Comparison of ENCODE assay signal across 16 cellular contexts in genomic region chr17:21173543-21173942, GRCh38. TPM values are rescaled to one million over a fixed set of nuclear protein-coding genes. Genes with fewer than 3 reads are reported as not detected.
A peak's percentile ranks its signal among the peaks of the same experiment; 100 is the strongest.
DNase-seq lines count a peak whose midpoint lies in the region; ATAC-seq and TF ChIP-seq lines count a peak whose summit lies in the region.
"Had no signal": no experiment of that assay in that cellular context is flagged by ENCODE, and none has a peak within 500 bp of the region (broad histone marks: within the 10 kb centered on the region; RNA-seq: fewer than 3 reads in every experiment).

No MANE protein-coding gene starts in this region.

- H3K27me3 ChIP-seq in gastrocnemius medialis = no peaks in the 10 kb centered on the region

- peak overlapping the region; percentile 92 to 98 (median 96) for H3K27ac ChIP-seq in gastrocnemius medialis

- ATAC-seq in left ventricle myocardium superior = peak; percentile 74
- ATAC-seq in gastrocnemius medialis = peak; percentile 88 to 92
- ATAC-seq: PC-3 had no signal

- H3K4me3 ChIP-seq in gastrocnemius medialis = no peak overlapping the region
- H3K4me3 ChIP-seq: HAP-1 had no signal

- no peak for DNase-seq in activated naive CD4-positive, alpha-beta T cell treated with anti-CD3 and anti-CD28 coated beads, Interleukin-2, amount 10 ng/mL, durations not matched to agents 7 days and 5 days
- no peak for DNase-seq in activated naive CD4-positive, alpha-beta T cell treated with anti-CD3 and anti-CD28 coated beads, Interleukin-2, amount 50 U/mL, for 16 hours
- DNase-seq in left ventricle myocardium superior = no peak
- DNase-seq in gastrocnemius medialis = peak; percentile 77 to 91
- no peak for DNase-seq in stimulated activated naive CD4-positive, alpha-beta T cell treated with Interleukin-2 at 50 U/mL for 16 hours (lab: John Stamatoyannopoulos, UW)
- DNase-seq in GM19238 (ENCODE audit: insufficient read length, low spot score) = no peak
- no peak for DNase-seq in dermis blood vessel endothelial cell
- DNase-seq in COLO829 (ENCODE audit: low spot score) = no peak
- DNase-seq: DMS79 treated with DMSO at 0.1 percent for 48 hours, Karpas-422, NCI-H1105 treated with DMSO at 0.1 percent for 48 hours, NCI-H187, NCI-H446, PC-3 had no signal

- H3K4me1 Mint-ChIP-seq in activated naive CD4-positive, alpha-beta T cell treated with anti-CD3 and anti-CD28 coated beads, Interleukin-2, amount 10 ng/mL, durations not matched to agents 7 days and 5 days = peaks cover 8% of the 10 kb centered on the region

- peaks cover 64 to 66% of the 10 kb centered on the region in 2 donors for H3K4me1 ChIP-seq in gastrocnemius medialis
- H3K4me1 ChIP-seq: HAP-1 had no signal

- H3K27me3 Mint-ChIP-seq in activated naive CD4-positive, alpha-beta T cell treated with anti-CD3 and anti-CD28 coated beads, Interleukin-2, amount 10 ng/mL, durations not matched to agents 7 days and 5 days = no peaks in the 10 kb centered on the region

- no peaks in the 10 kb centered on the region for H3K36me3 ChIP-seq in gastrocnemius medialis
- H3K36me3 ChIP-seq: HAP-1 had no signal

- H3K36me3 Mint-ChIP-seq in activated naive CD4-positive, alpha-beta T cell treated with anti-CD3 and anti-CD28 coated beads, Interleukin-2, amount 10 ng/mL, durations not matched to agents 7 days and 5 days = peaks cover 7% of the 10 kb centered on the region

- TF ChIP-seq POLR2A in gastrocnemius medialis (IDR thresholded peaks at IDR 0.05) = peak in 1 of 2 donors; percentile 17

- H3K4me3 Mint-ChIP-seq in activated naive CD4-positive, alpha-beta T cell treated with anti-CD3 and anti-CD28 coated beads, Interleukin-2, amount 10 ng/mL, durations not matched to agents 7 days and 5 days = no peak overlapping the region
- H3K4me3 Mint-ChIP-seq: CD14-positive monocyte had no signal

- no peaks in the 10 kb centered on the region for H3K9me3 ChIP-seq in gastrocnemius medialis
- H3K9me3 ChIP-seq: HAP-1 had no signal

- no peaks in the 10 kb centered on the region for H3K9me3 Mint-ChIP-seq in activated naive CD4-positive, alpha-beta T cell treated with anti-CD3 and anti-CD28 coated beads, Interleukin-2, amount 10 ng/mL, durations not matched to agents 7 days and 5 days

- in situ Hi-C loops in gastrocnemius medialis (cut with MboI; ENCODE audit: low sequenced_read_pairs in 4 of 4) = no loop called here

- H3K27ac Mint-ChIP-seq in activated naive CD4-positive, alpha-beta T cell treated with anti-CD3 and anti-CD28 coated beads, Interleukin-2, amount 10 ng/mL, durations not matched to agents 7 days and 5 days = peak overlapping the region; percentile 6

- CTCF ChIA-PET in activated naive CD4-positive, alpha-beta T cell treated with anti-CD3 and anti-CD28 coated beads, Interleukin-2, amount 10 ng/mL, durations not matched to agents 7 days and 5 days (lab: Charles Lee) = no interaction called here

- TF ChIP-seq CTCF in gastrocnemius medialis (IDR thresholded peaks at IDR 0.05 in 4 of 5, conservative IDR thresholded peaks at IDR 0.05 in 1 of 5) = no peak

- intact Hi-C loops in left ventricle myocardium superior (cut with micrococcal nuclease) (no loop called here), gastrocnemius medialis (cut with DNase I; ENCODE audit: low total_unique reads) (loop anchor here (1.0 to 2.0 kb wide), 2 partner anchors 27 to 37 kb away; no protein-coding TSS in a partner anchor)

RNA-seq across cellular contexts. Expression of gene TMEM11, which starts 40.4 kb away (rescaled TPM):
- total RNA-seq in left ventricle myocardium superior (31.5 TPM), gastrocnemius medialis (100 to 1,000 TPM in 2 of 4 donors, 10 to 100 TPM in 2; 70.6 to 131 (median 90.9) TPM), dermis blood vessel endothelial cell (20.4 and 30.0 TPM in 2 replicates)

RNA-seq across cellular contexts. Expression of gene DHRS7B, which starts 46.8 kb away (rescaled TPM):
- total RNA-seq in left ventricle myocardium superior (18.6 TPM), gastrocnemius medialis (10 to 100 TPM; 35.7 to 73.2 (median 43.2) TPM), dermis blood vessel endothelial cell (13.3 and 22.0 TPM in 2 replicates)

Comparison
In these comparisons a context has a peak if more than half of its experiments do, and no peak if none do; other contexts are left out.
1. DNase-seq: peak in gastrocnemius medialis (2 of 2); none in activated naive CD4-positive, alpha-beta T cell treated with anti-CD3 and anti-CD28 coated beads, Interleukin-2, amount 10 ng/mL, durations not matched to agents 7 days and 5 days (single experiment), activated naive CD4-positive, alpha-beta T cell treated with anti-CD3 and anti-CD28 coated beads, Interleukin-2, amount 50 U/mL, for 16 hours (single experiment), left ventricle myocardium superior (single experiment), stimulated activated naive CD4-positive, alpha-beta T cell treated with Interleukin-2 at 50 U/mL for 16 hours (single experiment), GM19238 (single experiment), dermis blood vessel endothelial cell (single experiment) and COLO829 (single experiment).